ENCODE assay signal across 1 cellular context in the genomic region with DNA sequence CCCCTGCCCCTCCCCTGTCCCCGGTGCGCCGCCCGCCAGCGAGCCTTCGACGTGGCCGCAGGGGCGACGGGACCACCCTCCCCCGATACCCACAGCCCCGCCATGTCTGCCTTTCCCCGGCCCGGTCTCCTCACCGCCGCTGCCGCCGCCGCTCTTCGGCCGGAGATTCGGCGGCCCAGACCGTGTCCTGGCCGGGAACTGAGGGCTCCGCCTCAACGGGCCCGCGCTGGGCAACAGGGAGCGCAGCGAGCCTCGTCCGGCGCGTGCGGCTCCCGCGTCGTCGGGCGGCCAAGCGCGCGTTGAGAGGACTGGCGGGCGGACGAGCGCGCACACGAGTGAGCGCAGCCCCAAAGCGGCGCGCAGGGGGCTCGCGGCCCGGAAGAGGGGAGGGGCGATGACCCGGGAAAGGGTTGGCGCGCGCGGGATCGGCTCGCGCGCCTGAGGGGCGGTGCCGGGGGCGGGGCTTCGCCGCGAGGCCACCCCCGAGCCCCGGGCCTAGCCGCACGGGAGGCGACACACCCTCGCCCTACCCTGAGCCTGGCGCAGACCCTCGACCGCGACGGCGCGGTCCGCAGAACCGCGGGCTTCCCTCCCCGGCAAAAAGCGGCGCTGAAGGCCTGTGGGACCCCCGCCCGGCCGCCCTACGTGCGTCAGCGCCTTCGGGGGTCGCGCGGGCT.
TF ChIP-seq lines count a peak whose summit lies in the region.

A gene with protein sequence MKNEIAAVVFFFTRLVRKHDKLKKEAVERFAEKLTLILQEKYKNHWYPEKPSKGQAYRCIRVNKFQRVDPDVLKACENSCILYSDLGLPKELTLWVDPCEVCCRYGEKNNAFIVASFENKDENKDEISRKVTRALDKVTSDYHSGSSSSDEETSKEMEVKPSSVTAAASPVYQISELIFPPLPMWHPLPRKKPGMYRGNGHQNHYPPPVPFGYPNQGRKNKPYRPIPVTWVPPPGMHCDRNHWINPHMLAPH (minus strand): TSS at position 337 of the 677 bp plus-strand sequence. CDS start 3,757 bp downstream, outside the sequence.

TF ChIP-seq in K562, 482 proteins besides CTCF, POLR2A, EP300 and RAD21 (continued from another document and continues in another):
- TF ChIP-seq, protein P1, sequence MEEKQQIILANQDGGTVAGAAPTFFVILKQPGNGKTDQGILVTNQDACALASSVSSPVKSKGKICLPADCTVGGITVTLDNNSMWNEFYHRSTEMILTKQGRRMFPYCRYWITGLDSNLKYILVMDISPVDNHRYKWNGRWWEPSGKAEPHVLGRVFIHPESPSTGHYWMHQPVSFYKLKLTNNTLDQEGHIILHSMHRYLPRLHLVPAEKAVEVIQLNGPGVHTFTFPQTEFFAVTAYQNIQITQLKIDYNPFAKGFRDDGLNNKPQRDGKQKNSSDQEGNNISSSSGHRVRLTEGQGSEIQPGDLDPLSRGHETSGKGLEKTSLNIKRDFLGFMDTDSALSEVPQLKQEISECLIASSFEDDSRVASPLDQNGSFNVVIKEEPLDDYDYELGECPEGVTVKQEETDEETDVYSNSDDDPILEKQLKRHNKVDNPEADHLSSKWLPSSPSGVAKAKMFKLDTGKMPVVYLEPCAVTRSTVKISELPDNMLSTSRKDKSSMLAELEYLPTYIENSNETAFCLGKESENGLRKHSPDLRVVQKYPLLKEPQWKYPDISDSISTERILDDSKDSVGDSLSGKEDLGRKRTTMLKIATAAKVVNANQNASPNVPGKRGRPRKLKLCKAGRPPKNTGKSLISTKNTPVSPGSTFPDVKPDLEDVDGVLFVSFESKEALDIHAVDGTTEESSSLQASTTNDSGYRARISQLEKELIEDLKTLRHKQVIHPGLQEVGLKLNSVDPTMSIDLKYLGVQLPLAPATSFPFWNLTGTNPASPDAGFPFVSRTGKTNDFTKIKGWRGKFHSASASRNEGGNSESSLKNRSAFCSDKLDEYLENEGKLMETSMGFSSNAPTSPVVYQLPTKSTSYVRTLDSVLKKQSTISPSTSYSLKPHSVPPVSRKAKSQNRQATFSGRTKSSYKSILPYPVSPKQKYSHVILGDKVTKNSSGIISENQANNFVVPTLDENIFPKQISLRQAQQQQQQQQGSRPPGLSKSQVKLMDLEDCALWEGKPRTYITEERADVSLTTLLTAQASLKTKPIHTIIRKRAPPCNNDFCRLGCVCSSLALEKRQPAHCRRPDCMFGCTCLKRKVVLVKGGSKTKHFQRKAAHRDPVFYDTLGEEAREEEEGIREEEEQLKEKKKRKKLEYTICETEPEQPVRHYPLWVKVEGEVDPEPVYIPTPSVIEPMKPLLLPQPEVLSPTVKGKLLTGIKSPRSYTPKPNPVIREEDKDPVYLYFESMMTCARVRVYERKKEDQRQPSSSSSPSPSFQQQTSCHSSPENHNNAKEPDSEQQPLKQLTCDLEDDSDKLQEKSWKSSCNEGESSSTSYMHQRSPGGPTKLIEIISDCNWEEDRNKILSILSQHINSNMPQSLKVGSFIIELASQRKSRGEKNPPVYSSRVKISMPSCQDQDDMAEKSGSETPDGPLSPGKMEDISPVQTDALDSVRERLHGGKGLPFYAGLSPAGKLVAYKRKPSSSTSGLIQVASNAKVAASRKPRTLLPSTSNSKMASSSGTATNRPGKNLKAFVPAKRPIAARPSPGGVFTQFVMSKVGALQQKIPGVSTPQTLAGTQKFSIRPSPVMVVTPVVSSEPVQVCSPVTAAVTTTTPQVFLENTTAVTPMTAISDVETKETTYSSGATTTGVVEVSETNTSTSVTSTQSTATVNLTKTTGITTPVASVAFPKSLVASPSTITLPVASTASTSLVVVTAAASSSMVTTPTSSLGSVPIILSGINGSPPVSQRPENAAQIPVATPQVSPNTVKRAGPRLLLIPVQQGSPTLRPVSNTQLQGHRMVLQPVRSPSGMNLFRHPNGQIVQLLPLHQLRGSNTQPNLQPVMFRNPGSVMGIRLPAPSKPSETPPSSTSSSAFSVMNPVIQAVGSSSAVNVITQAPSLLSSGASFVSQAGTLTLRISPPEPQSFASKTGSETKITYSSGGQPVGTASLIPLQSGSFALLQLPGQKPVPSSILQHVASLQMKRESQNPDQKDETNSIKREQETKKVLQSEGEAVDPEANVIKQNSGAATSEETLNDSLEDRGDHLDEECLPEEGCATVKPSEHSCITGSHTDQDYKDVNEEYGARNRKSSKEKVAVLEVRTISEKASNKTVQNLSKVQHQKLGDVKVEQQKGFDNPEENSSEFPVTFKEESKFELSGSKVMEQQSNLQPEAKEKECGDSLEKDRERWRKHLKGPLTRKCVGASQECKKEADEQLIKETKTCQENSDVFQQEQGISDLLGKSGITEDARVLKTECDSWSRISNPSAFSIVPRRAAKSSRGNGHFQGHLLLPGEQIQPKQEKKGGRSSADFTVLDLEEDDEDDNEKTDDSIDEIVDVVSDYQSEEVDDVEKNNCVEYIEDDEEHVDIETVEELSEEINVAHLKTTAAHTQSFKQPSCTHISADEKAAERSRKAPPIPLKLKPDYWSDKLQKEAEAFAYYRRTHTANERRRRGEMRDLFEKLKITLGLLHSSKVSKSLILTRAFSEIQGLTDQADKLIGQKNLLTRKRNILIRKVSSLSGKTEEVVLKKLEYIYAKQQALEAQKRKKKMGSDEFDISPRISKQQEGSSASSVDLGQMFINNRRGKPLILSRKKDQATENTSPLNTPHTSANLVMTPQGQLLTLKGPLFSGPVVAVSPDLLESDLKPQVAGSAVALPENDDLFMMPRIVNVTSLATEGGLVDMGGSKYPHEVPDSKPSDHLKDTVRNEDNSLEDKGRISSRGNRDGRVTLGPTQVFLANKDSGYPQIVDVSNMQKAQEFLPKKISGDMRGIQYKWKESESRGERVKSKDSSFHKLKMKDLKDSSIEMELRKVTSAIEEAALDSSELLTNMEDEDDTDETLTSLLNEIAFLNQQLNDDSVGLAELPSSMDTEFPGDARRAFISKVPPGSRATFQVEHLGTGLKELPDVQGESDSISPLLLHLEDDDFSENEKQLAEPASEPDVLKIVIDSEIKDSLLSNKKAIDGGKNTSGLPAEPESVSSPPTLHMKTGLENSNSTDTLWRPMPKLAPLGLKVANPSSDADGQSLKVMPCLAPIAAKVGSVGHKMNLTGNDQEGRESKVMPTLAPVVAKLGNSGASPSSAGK (IDR thresholded peaks at IDR 0.05), result peak; percentile 70; the same call in 1 of the 2 replicates
- TF ChIP-seq RUNX1 (IDR thresholded peaks at IDR 0.05; ENCODE audit: low read depth) (no peak), TEAD2 (tag; IDR thresholded peaks at IDR 0.05) (no peak), DMBX1 (CRISPR knock-in tag; IDR thresholded peaks at IDR 0.05; ENCODE audit: borderline replicate concordance) (no peak), STAG1 (CRISPR knock-in tag; IDR thresholded peaks at IDR 0.05; ENCODE audit: borderline replicate concordance) (no peak), FIP1L1 (IDR thresholded peaks at IDR 0.05; ENCODE audit: low read depth, low read length, poor library complexity, severe bottlenecking) (peak; percentile 63), ILF3 (IDR thresholded peaks at IDR 0.05; ENCODE audit: borderline replicate concordance) (0 out of 2 replicates have a peak, but pooled peaks have one; percentile 42), NR2C1 (IDR thresholded peaks at IDR 0.05) (no peak), NR2C1 (tag; IDR thresholded peaks at IDR 0.05) (no peak), TEAD4 (IDR thresholded peaks at IDR 0.05; ENCODE audit: low read length) (no peak), TEAD4 (CRISPR knock-in tag; IDR thresholded peaks at IDR 0.05; ENCODE audit: borderline replicate concordance) (no peak; the same call in 1 of the 2 replicates), POLR2G (IDR thresholded peaks at IDR 0.05; ENCODE audit: low read depth, low read length) (peak; percentile 97), COPS2 (conservative IDR thresholded peaks at IDR 0.05) (no peak), CHCHD3 (CRISPR knock-in tag; IDR thresholded peaks at IDR 0.05) (no peak), TSC22D4 (tag; IDR thresholded peaks at IDR 0.05) (no peak), ZNF316 (IDR thresholded peaks at IDR 0.05) (no peak), CCAR2 (IDR thresholded peaks at IDR 0.05; ENCODE audit: low read depth, low read length) (no peak), NRF1 (conservative IDR thresholded peaks at IDR 0.05 in 1 of 2, IDR thresholded peaks at IDR 0.05 in 1 of 2) (peak; percentile 79 to 83), MTA1 (IDR thresholded peaks at IDR 0.05; ENCODE audit: borderline replicate concordance) (no peak), NUFIP1 (IDR thresholded peaks at IDR 0.05; ENCODE audit: partially characterized antibody) (no peak), ESRRB (CRISPR knock-in tag; IDR thresholded peaks at IDR 0.05; ENCODE audit: borderline replicate concordance) (no peak), ZNF436 (CRISPR knock-in tag; IDR thresholded peaks at IDR 0.05) (no peak), ZNF696 (CRISPR knock-in tag; conservative IDR thresholded peaks at IDR 0.05) (no peak), HNRNPL (IDR thresholded peaks at IDR 0.05; ENCODE audit: low read depth, low read length) (peak; percentile 61; the same call in 1 of the 2 replicates), THRAP3 (IDR thresholded peaks at IDR 0.05; ENCODE audit: borderline replicate concordance) (no peak), STAT5B (CRISPR knock-in tag; IDR thresholded peaks at IDR 0.05) (no peak), ZBED1 (IDR thresholded peaks at IDR 0.05) (no peak), NFIC (IDR thresholded peaks at IDR 0.05) (peak; percentile 40), HNRNPH1 (optimal IDR thresholded peaks at IDR 0.05; ENCODE audit: low read depth, low read length) (no peak), BRCA1 (IDR thresholded peaks at IDR 0.05) (no peak), BRCA1 (CRISPR knock-in tag; IDR thresholded peaks at IDR 0.05) (no peak), POLR2AphosphoS2 (IDR thresholded peaks at IDR 0.05; ENCODE audit: low read length) (no peak), NCOA1 (IDR thresholded peaks at IDR 0.05; ENCODE audit: low read depth) (no peak), ZKSCAN8 (CRISPR knock-in tag; IDR thresholded peaks at IDR 0.05) (no peak), CHD4 (IDR thresholded peaks at IDR 0.05; ENCODE audit: insufficient read depth, insufficient replicate concordance, low read depth, low read length, poor library complexity, severe bottlenecking) (peak; percentile 81), CREM (IDR thresholded peaks at IDR 0.05; ENCODE audit: low read depth) (peak; percentile 64; the same call in 1 of the 2 replicates)
- TF ChIP-seq, protein P2, sequence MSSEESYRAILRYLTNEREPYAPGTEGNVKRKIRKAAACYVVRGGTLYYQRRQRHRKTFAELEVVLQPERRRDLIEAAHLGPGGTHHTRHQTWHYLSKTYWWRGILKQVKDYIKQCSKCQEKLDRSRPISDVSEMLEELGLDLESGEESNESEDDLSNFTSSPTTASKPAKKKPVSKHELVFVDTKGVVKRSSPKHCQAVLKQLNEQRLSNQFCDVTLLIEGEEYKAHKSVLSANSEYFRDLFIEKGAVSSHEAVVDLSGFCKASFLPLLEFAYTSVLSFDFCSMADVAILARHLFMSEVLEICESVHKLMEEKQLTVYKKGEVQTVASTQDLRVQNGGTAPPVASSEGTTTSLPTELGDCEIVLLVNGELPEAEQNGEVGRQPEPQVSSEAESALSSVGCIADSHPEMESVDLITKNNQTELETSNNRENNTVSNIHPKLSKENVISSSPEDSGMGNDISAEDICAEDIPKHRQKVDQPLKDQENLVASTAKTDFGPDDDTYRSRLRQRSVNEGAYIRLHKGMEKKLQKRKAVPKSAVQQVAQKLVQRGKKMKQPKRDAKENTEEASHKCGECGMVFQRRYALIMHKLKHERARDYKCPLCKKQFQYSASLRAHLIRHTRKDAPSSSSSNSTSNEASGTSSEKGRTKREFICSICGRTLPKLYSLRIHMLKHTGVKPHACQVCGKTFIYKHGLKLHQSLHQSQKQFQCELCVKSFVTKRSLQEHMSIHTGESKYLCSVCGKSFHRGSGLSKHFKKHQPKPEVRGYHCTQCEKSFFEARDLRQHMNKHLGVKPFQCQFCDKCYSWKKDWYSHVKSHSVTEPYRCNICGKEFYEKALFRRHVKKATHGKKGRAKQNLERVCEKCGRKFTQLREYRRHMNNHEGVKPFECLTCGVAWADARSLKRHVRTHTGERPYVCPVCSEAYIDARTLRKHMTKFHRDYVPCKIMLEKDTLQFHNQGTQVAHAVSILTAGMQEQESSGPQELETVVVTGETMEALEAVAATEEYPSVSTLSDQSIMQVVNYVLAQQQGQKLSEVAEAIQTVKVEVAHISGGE (CRISPR knock-in tag; IDR thresholded peaks at IDR 0.05), result 0 out of 6 replicates have a peak, but pooled peaks of 1 of the 3 experiments have one; percentile 32
- TF ChIP-seq, protein P3, sequence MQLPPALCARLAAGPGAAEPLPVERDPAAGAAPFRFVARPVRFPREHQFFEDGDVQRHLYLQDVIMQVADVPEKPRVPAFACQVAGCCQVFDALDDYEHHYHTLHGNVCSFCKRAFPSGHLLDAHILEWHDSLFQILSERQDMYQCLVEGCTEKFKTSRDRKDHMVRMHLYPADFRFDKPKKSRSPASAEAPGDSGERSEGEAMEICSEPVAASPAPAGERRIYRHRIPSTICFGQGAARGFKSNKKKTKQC (CRISPR knock-in tag; IDR thresholded peaks at IDR 0.05), result peak; percentile 69
- TF ChIP-seq, protein P4, sequence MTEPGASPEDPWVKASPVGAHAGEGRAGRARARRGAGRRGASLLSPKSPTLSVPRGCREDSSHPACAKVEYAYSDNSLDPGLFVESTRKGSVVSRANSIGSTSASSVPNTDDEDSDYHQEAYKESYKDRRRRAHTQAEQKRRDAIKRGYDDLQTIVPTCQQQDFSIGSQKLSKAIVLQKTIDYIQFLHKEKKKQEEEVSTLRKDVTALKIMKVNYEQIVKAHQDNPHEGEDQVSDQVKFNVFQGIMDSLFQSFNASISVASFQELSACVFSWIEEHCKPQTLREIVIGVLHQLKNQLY (CRISPR knock-in tag; conservative IDR thresholded peaks at IDR 0.05), result no peak
- TF ChIP-seq, protein P5, sequence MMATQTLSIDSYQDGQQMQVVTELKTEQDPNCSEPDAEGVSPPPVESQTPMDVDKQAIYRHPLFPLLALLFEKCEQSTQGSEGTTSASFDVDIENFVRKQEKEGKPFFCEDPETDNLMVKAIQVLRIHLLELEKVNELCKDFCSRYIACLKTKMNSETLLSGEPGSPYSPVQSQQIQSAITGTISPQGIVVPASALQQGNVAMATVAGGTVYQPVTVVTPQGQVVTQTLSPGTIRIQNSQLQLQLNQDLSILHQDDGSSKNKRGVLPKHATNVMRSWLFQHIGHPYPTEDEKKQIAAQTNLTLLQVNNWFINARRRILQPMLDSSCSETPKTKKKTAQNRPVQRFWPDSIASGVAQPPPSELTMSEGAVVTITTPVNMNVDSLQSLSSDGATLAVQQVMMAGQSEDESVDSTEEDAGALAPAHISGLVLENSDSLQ (IDR thresholded peaks at IDR 0.05), result no peak
- TF ChIP-seq, protein P6, sequence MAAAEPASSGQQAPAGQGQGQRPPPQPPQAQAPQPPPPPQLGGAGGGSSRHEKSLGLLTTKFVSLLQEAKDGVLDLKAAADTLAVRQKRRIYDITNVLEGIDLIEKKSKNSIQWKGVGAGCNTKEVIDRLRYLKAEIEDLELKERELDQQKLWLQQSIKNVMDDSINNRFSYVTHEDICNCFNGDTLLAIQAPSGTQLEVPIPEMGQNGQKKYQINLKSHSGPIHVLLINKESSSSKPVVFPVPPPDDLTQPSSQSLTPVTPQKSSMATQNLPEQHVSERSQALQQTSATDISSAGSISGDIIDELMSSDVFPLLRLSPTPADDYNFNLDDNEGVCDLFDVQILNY (CRISPR knock-in tag; IDR thresholded peaks at IDR 0.05), result no peak
- TF ChIP-seq, protein P7, sequence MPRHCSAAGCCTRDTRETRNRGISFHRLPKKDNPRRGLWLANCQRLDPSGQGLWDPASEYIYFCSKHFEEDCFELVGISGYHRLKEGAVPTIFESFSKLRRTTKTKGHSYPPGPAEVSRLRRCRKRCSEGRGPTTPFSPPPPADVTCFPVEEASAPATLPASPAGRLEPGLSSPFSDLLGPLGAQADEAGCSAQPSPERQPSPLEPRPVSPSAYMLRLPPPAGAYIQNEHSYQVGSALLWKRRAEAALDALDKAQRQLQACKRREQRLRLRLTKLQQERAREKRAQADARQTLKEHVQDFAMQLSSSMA (CRISPR knock-in tag; IDR thresholded peaks at IDR 0.05), result no peak
- TF ChIP-seq, protein P8, sequence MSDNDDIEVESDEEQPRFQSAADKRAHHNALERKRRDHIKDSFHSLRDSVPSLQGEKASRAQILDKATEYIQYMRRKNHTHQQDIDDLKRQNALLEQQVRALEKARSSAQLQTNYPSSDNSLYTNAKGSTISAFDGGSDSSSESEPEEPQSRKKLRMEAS (CRISPR knock-in tag; IDR thresholded peaks at IDR 0.05), result peak; percentile 62
